Comparison of ENCODE assay signal across 1 cellular context in the genomic region with DNA sequence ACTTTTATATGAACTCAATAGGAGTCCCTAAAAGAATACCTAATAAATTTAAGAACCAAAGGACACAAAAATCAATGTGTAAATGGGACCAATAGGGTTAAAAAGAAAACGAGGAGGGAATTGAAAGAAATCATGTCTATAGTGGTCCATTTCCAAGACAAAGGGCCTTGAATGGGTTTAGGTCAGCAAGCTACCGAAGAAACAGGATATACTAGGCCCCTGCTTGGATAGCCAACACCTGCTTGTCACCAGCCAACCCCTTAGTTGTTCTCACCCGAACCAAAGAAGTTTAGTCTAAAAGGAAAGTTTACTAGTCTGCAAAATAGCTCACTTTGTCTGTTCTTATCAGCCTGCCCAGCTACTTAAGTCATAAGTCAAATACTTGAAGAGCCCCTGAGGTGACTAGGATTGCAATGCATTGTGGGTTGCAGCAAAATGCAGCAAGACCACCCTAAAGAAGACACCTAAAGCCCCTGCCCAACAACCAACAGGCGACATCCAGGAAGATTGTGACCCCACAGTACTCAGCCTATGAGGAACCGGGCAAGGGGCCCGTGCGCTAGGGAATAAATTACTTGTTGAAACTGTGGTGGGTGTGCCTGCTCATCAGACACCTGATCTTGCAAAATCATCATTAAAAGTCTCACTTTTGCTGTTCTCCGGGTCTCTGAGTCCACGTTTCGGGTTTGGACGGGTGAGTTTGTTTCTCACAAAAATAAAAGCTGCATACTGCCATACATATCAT.
TF ChIP-seq lines count a peak whose summit lies in the region.

No MANE protein-coding gene starts in this region.

TF ChIP-seq in HepG2, 621 proteins besides CTCF, POLR2A, EP300 and RAD21:
- TF ChIP-seq, protein P1, sequence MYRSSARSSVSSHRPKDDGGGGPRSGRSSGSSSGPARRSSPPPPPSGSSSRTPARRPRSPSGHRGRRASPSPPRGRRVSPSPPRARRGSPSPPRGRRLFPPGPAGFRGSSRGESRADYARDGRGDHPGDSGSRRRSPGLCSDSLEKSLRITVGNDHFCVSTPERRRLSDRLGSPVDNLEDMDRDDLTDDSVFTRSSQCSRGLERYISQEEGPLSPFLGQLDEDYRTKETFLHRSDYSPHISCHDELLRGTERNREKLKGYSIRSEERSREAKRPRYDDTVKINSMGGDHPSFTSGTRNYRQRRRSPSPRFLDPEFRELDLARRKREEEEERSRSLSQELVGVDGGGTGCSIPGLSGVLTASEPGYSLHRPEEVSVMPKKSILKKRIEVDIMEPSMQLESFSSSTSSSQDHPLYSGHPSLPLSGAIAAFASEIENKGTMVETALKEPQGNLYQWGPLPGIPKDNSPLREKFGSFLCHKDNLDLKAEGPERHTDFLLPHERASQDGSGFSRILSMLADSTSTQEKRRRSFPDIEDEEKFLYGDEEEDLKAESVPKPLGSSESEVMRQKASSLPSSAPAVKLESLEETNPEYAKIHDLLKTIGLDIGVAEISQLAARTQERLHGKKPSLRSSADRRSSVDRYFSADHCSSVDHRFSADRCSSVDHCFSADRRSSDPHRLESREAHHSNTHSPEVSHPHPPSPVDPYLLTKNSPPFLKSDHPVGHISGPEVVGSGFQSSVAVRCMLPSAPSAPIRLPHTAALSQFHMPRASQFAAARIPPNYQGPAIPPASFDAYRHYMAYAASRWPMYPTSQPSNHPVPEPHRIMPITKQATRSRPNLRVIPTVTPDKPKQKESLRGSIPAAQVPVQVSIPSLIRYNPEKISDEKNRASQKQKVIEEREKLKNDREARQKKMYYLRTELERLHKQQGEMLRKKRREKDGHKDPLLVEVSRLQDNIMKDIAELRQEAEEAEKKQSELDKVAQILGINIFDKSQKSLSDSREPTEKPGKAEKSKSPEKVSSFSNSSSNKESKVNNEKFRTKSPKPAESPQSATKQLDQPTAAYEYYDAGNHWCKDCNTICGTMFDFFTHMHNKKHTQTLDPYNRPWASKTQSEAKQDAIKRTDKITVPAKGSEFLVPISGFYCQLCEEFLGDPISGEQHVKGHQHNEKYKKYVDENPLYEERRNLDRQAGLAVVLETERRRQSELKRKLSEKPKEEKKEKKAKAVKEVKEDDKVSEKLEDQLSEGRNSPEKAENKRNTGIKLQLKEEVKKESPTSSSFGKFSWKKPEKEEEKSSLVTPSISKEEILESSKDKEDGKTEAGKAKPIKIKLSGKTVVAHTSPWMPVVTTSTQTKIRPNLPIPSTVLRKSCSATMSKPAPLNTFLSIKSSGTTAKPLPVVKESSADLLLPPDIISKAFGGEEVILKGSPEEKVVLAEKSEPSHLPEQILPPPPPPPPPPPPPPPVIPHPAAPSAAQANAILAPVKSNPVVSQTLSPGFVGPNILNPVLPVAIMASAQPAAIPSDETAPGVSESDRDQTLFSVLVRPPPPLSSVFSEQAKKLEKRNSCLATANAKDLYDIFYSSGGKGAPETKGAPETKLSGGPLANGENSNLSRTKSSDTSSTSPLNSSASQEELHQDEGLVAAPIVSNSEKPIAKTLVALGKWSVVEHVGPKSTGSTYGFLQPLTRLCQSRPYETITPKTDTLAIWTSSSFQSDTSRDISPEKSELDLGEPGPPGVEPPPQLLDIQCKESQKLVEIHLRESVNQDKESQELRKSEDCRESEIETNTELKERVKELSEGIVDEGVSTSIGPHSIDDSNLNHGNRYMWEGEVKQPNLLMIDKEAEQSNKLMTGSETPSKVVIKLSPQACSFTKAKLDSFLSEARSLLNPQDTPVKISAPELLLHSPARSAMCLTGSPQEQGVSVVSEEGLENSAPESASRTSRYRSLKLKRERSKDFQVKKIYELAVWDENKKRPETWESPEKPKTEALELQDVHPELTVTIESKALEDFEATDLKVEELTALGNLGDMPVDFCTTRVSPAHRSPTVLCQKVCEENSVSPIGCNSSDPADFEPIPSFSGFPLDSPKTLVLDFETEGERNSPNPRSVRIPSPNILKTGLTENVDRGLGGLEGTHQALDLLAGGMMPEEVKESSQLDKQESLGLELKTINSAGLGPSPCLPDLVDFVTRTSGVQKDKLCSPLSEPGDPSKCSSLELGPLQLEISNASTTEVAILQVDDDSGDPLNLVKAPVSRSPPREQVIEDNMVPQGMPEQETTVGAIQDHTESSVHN (CRISPR knock-in tag; IDR thresholded peaks at IDR 0.05), result no peak
- TF ChIP-seq, protein P2, sequence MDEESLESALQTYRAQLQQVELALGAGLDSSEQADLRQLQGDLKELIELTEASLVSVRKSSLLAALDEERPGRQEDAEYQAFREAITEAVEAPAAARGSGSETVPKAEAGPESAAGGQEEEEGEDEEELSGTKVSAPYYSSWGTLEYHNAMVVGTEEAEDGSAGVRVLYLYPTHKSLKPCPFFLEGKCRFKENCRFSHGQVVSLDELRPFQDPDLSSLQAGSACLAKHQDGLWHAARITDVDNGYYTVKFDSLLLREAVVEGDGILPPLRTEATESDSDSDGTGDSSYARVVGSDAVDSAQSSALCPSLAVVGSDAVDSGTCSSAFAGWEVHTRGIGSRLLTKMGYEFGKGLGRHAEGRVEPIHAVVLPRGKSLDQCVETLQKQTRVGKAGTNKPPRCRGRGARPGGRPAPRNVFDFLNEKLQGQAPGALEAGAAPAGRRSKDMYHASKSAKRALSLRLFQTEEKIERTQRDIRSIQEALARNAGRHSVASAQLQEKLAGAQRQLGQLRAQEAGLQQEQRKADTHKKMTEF (CRISPR knock-in tag; IDR thresholded peaks at IDR 0.05), result no peak
- TF ChIP-seq, protein P3, sequence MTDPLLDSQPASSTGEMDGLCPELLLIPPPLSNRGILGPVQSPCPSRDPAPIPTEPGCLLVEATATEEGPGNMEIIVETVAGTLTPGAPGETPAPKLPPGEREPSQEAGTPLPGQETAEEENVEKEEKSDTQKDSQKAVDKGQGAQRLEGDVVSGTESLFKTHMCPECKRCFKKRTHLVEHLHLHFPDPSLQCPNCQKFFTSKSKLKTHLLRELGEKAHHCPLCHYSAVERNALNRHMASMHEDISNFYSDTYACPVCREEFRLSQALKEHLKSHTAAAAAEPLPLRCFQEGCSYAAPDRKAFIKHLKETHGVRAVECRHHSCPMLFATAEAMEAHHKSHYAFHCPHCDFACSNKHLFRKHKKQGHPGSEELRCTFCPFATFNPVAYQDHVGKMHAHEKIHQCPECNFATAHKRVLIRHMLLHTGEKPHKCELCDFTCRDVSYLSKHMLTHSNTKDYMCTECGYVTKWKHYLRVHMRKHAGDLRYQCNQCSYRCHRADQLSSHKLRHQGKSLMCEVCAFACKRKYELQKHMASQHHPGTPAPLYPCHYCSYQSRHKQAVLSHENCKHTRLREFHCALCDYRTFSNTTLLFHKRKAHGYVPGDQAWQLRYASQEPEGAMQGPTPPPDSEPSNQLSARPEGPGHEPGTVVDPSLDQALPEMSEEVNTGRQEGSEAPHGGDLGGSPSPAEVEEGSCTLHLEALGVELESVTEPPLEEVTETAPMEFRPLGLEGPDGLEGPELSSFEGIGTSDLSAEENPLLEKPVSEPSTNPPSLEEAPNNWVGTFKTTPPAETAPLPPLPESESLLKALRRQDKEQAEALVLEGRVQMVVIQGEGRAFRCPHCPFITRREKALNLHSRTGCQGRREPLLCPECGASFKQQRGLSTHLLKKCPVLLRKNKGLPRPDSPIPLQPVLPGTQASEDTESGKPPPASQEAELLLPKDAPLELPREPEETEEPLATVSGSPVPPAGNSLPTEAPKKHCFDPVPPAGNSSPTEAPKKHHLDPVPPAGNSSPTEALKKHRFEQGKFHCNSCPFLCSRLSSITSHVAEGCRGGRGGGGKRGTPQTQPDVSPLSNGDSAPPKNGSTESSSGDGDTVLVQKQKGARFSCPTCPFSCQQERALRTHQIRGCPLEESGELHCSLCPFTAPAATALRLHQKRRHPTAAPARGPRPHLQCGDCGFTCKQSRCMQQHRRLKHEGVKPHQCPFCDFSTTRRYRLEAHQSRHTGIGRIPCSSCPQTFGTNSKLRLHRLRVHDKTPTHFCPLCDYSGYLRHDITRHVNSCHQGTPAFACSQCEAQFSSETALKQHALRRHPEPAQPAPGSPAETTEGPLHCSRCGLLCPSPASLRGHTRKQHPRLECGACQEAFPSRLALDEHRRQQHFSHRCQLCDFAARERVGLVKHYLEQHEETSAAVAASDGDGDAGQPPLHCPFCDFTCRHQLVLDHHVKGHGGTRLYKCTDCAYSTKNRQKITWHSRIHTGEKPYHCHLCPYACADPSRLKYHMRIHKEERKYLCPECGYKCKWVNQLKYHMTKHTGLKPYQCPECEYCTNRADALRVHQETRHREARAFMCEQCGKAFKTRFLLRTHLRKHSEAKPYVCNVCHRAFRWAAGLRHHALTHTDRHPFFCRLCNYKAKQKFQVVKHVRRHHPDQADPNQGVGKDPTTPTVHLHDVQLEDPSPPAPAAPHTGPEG (CRISPR knock-in tag; IDR thresholded peaks at IDR 0.05), result no peak
TF ChIP-seq in HepG2: peak in this region for 0.
